8 cellular contexts compared by ENCODE assay signal in genomic region chr3:196082471-196082971, GRCh38. TPM values are rescaled to one million over a fixed set of nuclear protein-coding genes. Genes with fewer than 3 reads are reported as not detected.
DNase-seq lines count a peak whose midpoint lies in the region; FAIRE-seq and TF ChIP-seq lines count a peak whose summit lies in the region.

No MANE protein-coding gene starts in this region.

- no peaks in the 10 kb centered on the region for H3K27me3 Mint-ChIP-seq in nephron progenitor cell (ENCODE audit: low read depth, poor library complexity)

- H3K4me3 Mint-ChIP-seq in nephron progenitor cell: peak overlapping the region; percentile 96

- TF ChIP-seq POLR2A in NB4 (IDR thresholded peaks at IDR 0.05; ENCODE audit: extremely low read depth, insufficient read length): no peak
- no peak for TF ChIP-seq POLR2A in H54 (IDR thresholded peaks at IDR 0.05; ENCODE audit: low read depth, low read length)

- peaks cover 28% of the 10 kb centered on the region for H3K4me1 Mint-ChIP-seq in nephron progenitor cell

- no peak overlapping the region for H3K27ac Mint-ChIP-seq in nephron progenitor cell

- peak overlapping the region; percentile 61 to 99 (median 97) for H3K27ac ChIP-seq in dorsolateral prefrontal cortex

- intact Hi-C loops in dorsolateral prefrontal cortex (cut with DNase I): loop anchor here in 1 of 2 donors (10.0 kb wide), 1 partner anchor 422 kb away; the partner anchor contains the start of gene RNF168

- H3K9me3 Mint-ChIP-seq in nephron progenitor cell: no peaks in the 10 kb centered on the region

- no peak for FAIRE-seq in H54 (lab: Jason Lieb, UNC)

- DNase-seq in GM12865 (ENCODE audit: low read depth) (no peak), NB4 (ENCODE audit: low read depth) (no peak), dorsolateral prefrontal cortex (no peak), nephron progenitor cell (no peak), H54 (ENCODE audit: insufficient read length, low spot score) (no peak), AML-193 (lab: John Stamatoyannopoulos, UW) (no peak), NAMALWA (ENCODE audit: low spot score) (no peak), NCI-H128 (lab: John Stamatoyannopoulos, UW; ENCODE audit: unreplicated experiment) (no peak)

- H3K4me3 ChIP-seq in GM12865 (ENCODE audit: low read depth, low read length): peak overlapping the region; percentile 99
- H3K4me3 ChIP-seq in NB4 (ENCODE audit: low read depth, low read length): peak overlapping the region; percentile 68
- peak overlapping the region; percentile 80 to 100 (median 97) for H3K4me3 ChIP-seq in dorsolateral prefrontal cortex

- no peak for TF ChIP-seq CTCF in GM12865 (IDR thresholded peaks at IDR 0.05; ENCODE audit: insufficient read depth, low read depth, low read length, missing control alignments)
- TF ChIP-seq CTCF in NB4 (IDR thresholded peaks at IDR 0.05; ENCODE audit: low read depth, low read length): no peak
- TF ChIP-seq CTCF in dorsolateral prefrontal cortex (IDR thresholded peaks at IDR 0.05 in 54 of 56, conservative IDR thresholded peaks at IDR 0.05 in 2 of 56; ENCODE audit: low read depth in 1 of 56, partially characterized antibody in 56 of 56): peak in 4 of 56 donors; percentile 4 to 16 (median 9)
- TF ChIP-seq CTCF in nephron progenitor cell (IDR thresholded peaks at IDR 0.05): no peak

- no peaks in the 10 kb centered on the region for H3K27me3 ChIP-seq in dorsolateral prefrontal cortex

- H3K36me3 Mint-ChIP-seq in nephron progenitor cell (ENCODE audit: low read depth): no peaks in the 10 kb centered on the region

RNA-seq across cellular contexts. Expression of gene TFRC, which starts 0.6 kb away (rescaled TPM):
- 100 to 1,000 TPM in 60 of 120 experiments, 10 to 100 TPM in 60; 54.9 to 178 (median 99.8) TPM for total RNA-seq in dorsolateral prefrontal cortex
